Comparison of ENCODE assay signal across 8 cellular contexts in the genomic region with DNA sequence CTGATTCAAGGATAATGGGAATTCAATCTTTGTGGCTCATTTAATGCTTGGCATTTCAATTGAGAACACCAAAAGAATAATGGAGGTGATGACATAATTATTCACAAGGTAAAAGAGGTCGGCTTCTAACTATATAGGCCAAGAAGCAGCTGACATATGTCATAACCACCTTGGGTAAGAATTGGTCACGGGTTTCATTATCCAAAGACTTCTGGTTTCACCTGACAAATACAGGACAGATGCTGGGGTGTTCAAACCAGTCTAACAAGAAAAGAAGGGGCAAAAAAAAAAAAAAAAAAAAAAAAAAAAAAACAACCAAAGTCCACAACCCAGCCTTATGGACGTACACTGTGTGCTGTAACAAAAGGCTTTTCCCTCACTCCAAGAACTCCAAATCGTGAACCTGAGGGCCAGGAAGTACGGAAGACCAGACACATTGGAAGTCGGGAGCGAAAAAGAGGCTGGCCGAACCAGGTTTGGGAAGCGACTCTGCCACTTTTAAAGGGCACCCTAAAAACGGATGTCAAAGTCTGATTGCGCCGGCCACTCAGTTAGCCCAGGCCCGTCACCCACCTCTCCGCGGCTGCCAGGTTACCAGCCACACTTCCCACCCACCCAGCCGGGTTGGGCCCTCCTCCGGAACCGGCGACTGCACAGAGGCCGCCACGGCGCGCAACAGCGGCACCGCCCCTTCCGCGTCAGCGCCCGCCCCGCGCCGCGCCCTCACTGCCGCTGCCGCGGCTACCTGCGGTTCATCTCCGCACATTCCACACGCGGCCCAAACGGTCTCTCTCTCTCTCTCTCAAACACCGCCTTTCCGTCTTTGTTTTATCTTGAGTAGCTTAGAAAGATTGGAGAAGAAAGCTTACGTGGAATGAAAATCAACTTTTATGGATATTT. TPM values are rescaled to one million over a fixed set of nuclear protein-coding genes. Genes with fewer than 3 reads are reported as not detected.
DNase-seq lines count a peak whose midpoint lies in the region; ATAC-seq and TF ChIP-seq lines count a peak whose summit lies in the region.

A gene with protein sequence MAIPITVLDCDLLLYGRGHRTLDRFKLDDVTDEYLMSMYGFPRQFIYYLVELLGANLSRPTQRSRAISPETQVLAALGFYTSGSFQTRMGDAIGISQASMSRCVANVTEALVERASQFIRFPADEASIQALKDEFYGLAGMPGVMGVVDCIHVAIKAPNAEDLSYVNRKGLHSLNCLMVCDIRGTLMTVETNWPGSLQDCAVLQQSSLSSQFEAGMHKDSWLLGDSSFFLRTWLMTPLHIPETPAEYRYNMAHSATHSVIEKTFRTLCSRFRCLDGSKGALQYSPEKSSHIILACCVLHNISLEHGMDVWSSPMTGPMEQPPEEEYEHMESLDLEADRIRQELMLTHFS (minus strand): TSS at position 677 of the 900 bp plus-strand sequence. CDS start 990 bp downstream, outside the sequence.

- H3F3A ChIP-seq in GM23338 (replicated peaks; ENCODE audit: low read depth) (peaks cover 15% of the 10 kb centered on the region; the same call in 1 of the 2 replicates), neural cell (ENCODE audit: insufficient read depth, low read length, poor library complexity, severe bottlenecking) (no peaks in the 10 kb centered on the region)

- H3K27me3 Mint-ChIP-seq in GM23338 (ENCODE audit: insufficient read depth, low read depth, poor library complexity) = peaks cover 6% of the 10 kb centered on the region
- H3K27me3 Mint-ChIP-seq in stimulated activated naive CD8-positive, alpha-beta T cell treated with anti-CD3 and anti-CD28 coated beads, Interleukin-15, amount 100 ng/mL, for 72 hours = no peaks in the 10 kb centered on the region

- H3K9me2 ChIP-seq in GM23338 (ENCODE audit: insufficient read depth) (no peaks in the 10 kb centered on the region), neural cell (ENCODE audit: insufficient read depth, low read length) (no peaks in the 10 kb centered on the region)

- H3K79me2 ChIP-seq in GM23338 (replicated peaks; ENCODE audit: insufficient read depth) = peaks cover 41% of the 10 kb centered on the region
- peaks cover 27% of the 10 kb centered on the region for H3K79me2 ChIP-seq in neural cell (replicated peaks; ENCODE audit: insufficient read depth, low read length)

- no peak for TF ChIP-seq CTCF in GM23338 (conservative IDR thresholded peaks at IDR 0.05; ENCODE audit: low read depth in 2 of 2)
- no peak for TF ChIP-seq CTCF in fibroblast of villous mesenchyme (IDR thresholded peaks at IDR 0.05; ENCODE audit: insufficient read depth, low read depth, low read length)
- no peak for TF ChIP-seq CTCF in neural cell (IDR thresholded peaks at IDR 0.05; ENCODE audit: poor library complexity, severe bottlenecking)

- H3K4me1 ChIP-seq in GM23338 (ENCODE audit: insufficient read depth) = peaks cover 11% of the 10 kb centered on the region

- peak within 1 kb of the TSS; percentile 93 for H3K4me2 ChIP-seq in GM23338
- peak within 1 kb of the TSS; percentile 100 for H3K4me2 ChIP-seq in neural cell (ENCODE audit: low read length)

- H3K4me3 Mint-ChIP-seq in GM23338 = peak within 1 kb of the TSS; percentile 93
- H3K4me3 Mint-ChIP-seq in stimulated activated naive CD8-positive, alpha-beta T cell treated with anti-CD3 and anti-CD28 coated beads, Interleukin-15, amount 100 ng/mL, for 72 hours = peak within 1 kb of the TSS; percentile 97 to 99

- H3K27ac ChIP-seq in GM23338 (ENCODE audit: low read depth) = peak within 1 kb of the TSS; percentile 99
- peak within 1 kb of the TSS; percentile 89 for H3K27ac ChIP-seq in neural cell (ENCODE audit: low read length)

- H2AFZ ChIP-seq in GM23338 (peak within 1 kb of the TSS; percentile 80), neural cell (ENCODE audit: low read depth, low read length) (peak within 1 kb of the TSS; percentile 90)

- H3K27me3 ChIP-seq in GM23338 (ENCODE audit: insufficient read depth) = no peaks in the 10 kb centered on the region
- H3K27me3 ChIP-seq in neural cell (ENCODE audit: insufficient read depth, low read depth, low read length) = no peaks in the 10 kb centered on the region

- H3K36me3 Mint-ChIP-seq in GM23338 (ENCODE audit: low read depth) = peaks cover 9% of the 10 kb centered on the region

- peak; percentile 88 for DNase-seq in EH (ENCODE audit: low read depth)
- peak; percentile 92 for DNase-seq in GM23338 (ENCODE audit: low spot score)
- DNase-seq in Kasumi-1 (lab: John Stamatoyannopoulos, UW) = peak; percentile 72 to 88
- peak; percentile 96 for DNase-seq in RPMI8226
- peak; percentile 98 for DNase-seq in activated effector memory CD4-positive, alpha-beta T cell treated with anti-CD3 and anti-CD28 coated beads, Interleukin-2, amount 50 U/mL, for 16 hours
- peak; percentile 89 for DNase-seq in fibroblast of villous mesenchyme (ENCODE audit: low read depth)
- DNase-seq in stimulated activated naive CD8-positive, alpha-beta T cell treated with anti-CD3 and anti-CD28 coated beads, Interleukin-15, amount 100 ng/mL, for 72 hours = peak; percentile 94

- no peaks in the 10 kb centered on the region; the same call in 1 of the 2 replicates for H4K20me1 ChIP-seq in GM23338 (replicated peaks; ENCODE audit: insufficient read depth)
- no peaks in the 10 kb centered on the region for H4K20me1 ChIP-seq in neural cell (ENCODE audit: insufficient read depth)

- H3K27ac Mint-ChIP-seq in GM23338 = peak within 1 kb of the TSS; percentile 100
- peak within 1 kb of the TSS; percentile 100 for H3K27ac Mint-ChIP-seq in stimulated activated naive CD8-positive, alpha-beta T cell treated with anti-CD3 and anti-CD28 coated beads, Interleukin-15, amount 100 ng/mL, for 72 hours

- TF ChIP-seq EP300 in neural cell (conservative IDR thresholded peaks at IDR 0.05; ENCODE audit: poor library complexity, severe bottlenecking) = peak; percentile 99

- peak; percentile 97 for ATAC-seq in GM23338
- ATAC-seq in stimulated activated naive CD8-positive, alpha-beta T cell treated with anti-CD3 and anti-CD28 coated beads, Interleukin-15, amount 100 ng/mL, for 72 hours = peak; percentile 98

- peaks cover 15% of the 10 kb centered on the region for H3K4me1 Mint-ChIP-seq in GM23338
- H3K4me1 Mint-ChIP-seq in stimulated activated naive CD8-positive, alpha-beta T cell treated with anti-CD3 and anti-CD28 coated beads, Interleukin-15, amount 100 ng/mL, for 72 hours = peaks cover 54% of the 10 kb centered on the region

- TF ChIP-seq RAD21 in neural cell (conservative IDR thresholded peaks at IDR 0.05) = peak; percentile 19

- H3K36me3 ChIP-seq in GM23338 (ENCODE audit: insufficient read depth) (0 out of 2 replicates have a peak, but pooled peaks cover 3% of the 10 kb centered on the region), neural cell (ENCODE audit: insufficient read depth, low read length) (no peaks in the 10 kb centered on the region)

- no peaks in the 10 kb centered on the region for H3K9me3 Mint-ChIP-seq in GM23338
- H3K9me3 Mint-ChIP-seq in stimulated activated naive CD8-positive, alpha-beta T cell treated with anti-CD3 and anti-CD28 coated beads, Interleukin-15, amount 100 ng/mL, for 72 hours = no peaks in the 10 kb centered on the region

- peak within 1 kb of the TSS; percentile 85 for H3K9ac ChIP-seq in neural cell (ENCODE audit: low read length)

- no peaks in the 10 kb centered on the region for H3K9me3 ChIP-seq in neural cell (ENCODE audit: low read length)

- H3K4me3 ChIP-seq in GM23338 (peak within 1 kb of the TSS; percentile 99), fibroblast of villous mesenchyme (ENCODE audit: low read depth, low read length) (peak within 1 kb of the TSS; percentile 100), neural cell (ENCODE audit: low read length) (peak within 1 kb of the TSS; percentile 72)

TF ChIP-seq in GM23338, 12 proteins besides CTCF, POLR2A, EP300 and RAD21:
- TF ChIP-seq NANOG (IDR thresholded peaks at IDR 0.05; ENCODE audit: borderline replicate concordance) = no peak
- TF ChIP-seq POLR2AphosphoS5 (IDR thresholded peaks at IDR 0.05; ENCODE audit: low read depth) = peak; percentile 65
- TF ChIP-seq CREB1 (CRISPR knock-in tag; IDR thresholded peaks at IDR 0.05; ENCODE audit: low read depth) = peak; percentile 83

TF ChIP-seq in neural cell, 6 proteins besides CTCF, POLR2A, EP300 and RAD21:
- TF ChIP-seq MXI1 (conservative IDR thresholded peaks at IDR 0.05; ENCODE audit: poor library complexity, severe bottlenecking) (peak; percentile 69), EZH2 (IDR thresholded peaks at IDR 0.05; ENCODE audit: borderline replicate concordance, insufficient read depth, low read length, poor library complexity, severe bottlenecking) (no peak), SMC3 (conservative IDR thresholded peaks at IDR 0.05; ENCODE audit: poor library complexity) (peak; percentile 8), TAF1 (IDR thresholded peaks at IDR 0.05; ENCODE audit: low read depth) (peak; percentile 3), POLR2AphosphoS5 (IDR thresholded peaks at IDR 0.05) (peak; percentile 81)
- TF ChIP-seq, protein P1, sequence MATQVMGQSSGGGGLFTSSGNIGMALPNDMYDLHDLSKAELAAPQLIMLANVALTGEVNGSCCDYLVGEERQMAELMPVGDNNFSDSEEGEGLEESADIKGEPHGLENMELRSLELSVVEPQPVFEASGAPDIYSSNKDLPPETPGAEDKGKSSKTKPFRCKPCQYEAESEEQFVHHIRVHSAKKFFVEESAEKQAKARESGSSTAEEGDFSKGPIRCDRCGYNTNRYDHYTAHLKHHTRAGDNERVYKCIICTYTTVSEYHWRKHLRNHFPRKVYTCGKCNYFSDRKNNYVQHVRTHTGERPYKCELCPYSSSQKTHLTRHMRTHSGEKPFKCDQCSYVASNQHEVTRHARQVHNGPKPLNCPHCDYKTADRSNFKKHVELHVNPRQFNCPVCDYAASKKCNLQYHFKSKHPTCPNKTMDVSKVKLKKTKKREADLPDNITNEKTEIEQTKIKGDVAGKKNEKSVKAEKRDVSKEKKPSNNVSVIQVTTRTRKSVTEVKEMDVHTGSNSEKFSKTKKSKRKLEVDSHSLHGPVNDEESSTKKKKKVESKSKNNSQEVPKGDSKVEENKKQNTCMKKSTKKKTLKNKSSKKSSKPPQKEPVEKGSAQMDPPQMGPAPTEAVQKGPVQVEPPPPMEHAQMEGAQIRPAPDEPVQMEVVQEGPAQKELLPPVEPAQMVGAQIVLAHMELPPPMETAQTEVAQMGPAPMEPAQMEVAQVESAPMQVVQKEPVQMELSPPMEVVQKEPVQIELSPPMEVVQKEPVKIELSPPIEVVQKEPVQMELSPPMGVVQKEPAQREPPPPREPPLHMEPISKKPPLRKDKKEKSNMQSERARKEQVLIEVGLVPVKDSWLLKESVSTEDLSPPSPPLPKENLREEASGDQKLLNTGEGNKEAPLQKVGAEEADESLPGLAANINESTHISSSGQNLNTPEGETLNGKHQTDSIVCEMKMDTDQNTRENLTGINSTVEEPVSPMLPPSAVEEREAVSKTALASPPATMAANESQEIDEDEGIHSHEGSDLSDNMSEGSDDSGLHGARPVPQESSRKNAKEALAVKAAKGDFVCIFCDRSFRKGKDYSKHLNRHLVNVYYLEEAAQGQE (IDR thresholded peaks at IDR 0.05; ENCODE audit: borderline replicate concordance) = peak; percentile 7

RNA-seq across cellular contexts. Expression of the gene that starts here (rescaled TPM):
- total RNA-seq in GM23338 (2014; rRNA removed; shearing (Covaris generic)) = 4.9 and 6.5 TPM in 2 replicates
- 4.2 TPM in 2 replicates for polyA plus RNA-seq in GM23338 (2016; fragmentation: Nextera tagmentation; extraction: Ambion mirVana)
- total RNA-seq in fibroblast of villous mesenchyme = 4.8 and 5.6 TPM in 2 replicates
- polyA plus RNA-seq in neural cell = 5.4 and 9.5 TPM in 2 replicates
- 10.5 and 14.1 TPM in 2 replicates for polyA minus RNA-seq in neural cell

Comparison
In these comparisons a context has a peak if more than half of its experiments do, and no peak if none do; other contexts are left out.
1. Peak in every context shown above with its lines: DNase-seq, ATAC-seq, H3K4me3 ChIP-seq and H3K27ac ChIP-seq.